Comparison of ENCODE assay signal across 1 cellular context in genomic region chr2:222057249-222058073, GRCh38.
TF ChIP-seq lines count a peak whose summit lies in the region.

No MANE protein-coding gene starts in this region.

TF ChIP-seq in HepG2, 621 proteins besides CTCF, POLR2A, EP300 and RAD21 (continued from another document):
- TF ChIP-seq, protein P1, sequence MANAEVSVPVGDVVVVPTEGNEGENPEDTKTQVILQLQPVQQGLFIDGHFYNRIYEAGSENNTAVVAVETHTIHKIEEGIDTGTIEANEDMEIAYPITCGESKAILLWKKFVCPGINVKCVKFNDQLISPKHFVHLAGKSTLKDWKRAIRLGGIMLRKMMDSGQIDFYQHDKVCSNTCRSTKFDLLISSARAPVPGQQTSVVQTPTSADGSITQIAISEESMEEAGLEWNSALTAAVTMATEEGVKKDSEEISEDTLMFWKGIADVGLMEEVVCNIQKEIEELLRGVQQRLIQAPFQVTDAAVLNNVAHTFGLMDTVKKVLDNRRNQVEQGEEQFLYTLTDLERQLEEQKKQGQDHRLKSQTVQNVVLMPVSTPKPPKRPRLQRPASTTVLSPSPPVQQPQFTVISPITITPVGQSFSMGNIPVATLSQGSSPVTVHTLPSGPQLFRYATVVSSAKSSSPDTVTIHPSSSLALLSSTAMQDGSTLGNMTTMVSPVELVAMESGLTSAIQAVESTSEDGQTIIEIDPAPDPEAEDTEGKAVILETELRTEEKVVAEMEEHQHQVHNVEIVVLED (CRISPR knock-in tag; IDR thresholded peaks at IDR 0.05; ENCODE audit: borderline replicate concordance) = no peak
